Comparison of ENCODE assay signal across 23 cellular contexts in genomic region chr7:45687185-45687560, GRCh38.
DNase-seq lines count a peak whose midpoint lies in the region; ATAC-seq and TF ChIP-seq lines count a peak whose summit lies in the region.
"Had no signal": no experiment of that assay in that cellular context is flagged by ENCODE, and none has a peak within 500 bp of the region (broad histone marks: within the 10 kb centered on the region; RNA-seq: fewer than 3 reads in every experiment).

No MANE protein-coding gene starts in this region.

- H3K9me3 ChIP-seq in lung (ENCODE audit: control insufficient read depth in 2 of 2, insufficient read depth in 1 of 2, low read length in 1 of 2) = no peaks in the 10 kb centered on the region
- H3K9me3 ChIP-seq: BLaER1, SJSA1 had no signal

- no peak overlapping the region for H3K4me3 Mint-ChIP-seq in activated CD4-positive, alpha-beta memory T cell treated with anti-CD3 and anti-CD28 coated beads, Interleukin-2, amount 10 ng/mL, durations not matched to agents 7 days and 5 days
- H3K4me3 Mint-ChIP-seq in activated CD4-positive, alpha-beta memory T cell treated with anti-CD3 and anti-CD28 coated beads for 36 hours = no peak overlapping the region
- no peak overlapping the region for H3K4me3 Mint-ChIP-seq in type B pancreatic cell
- H3K4me3 Mint-ChIP-seq: CD4-positive, CD25-positive, alpha-beta regulatory T cell had no signal

- H3K27me3 Mint-ChIP-seq in activated CD4-positive, alpha-beta memory T cell treated with anti-CD3 and anti-CD28 coated beads, Interleukin-2, amount 10 ng/mL, durations not matched to agents 7 days and 5 days = no peaks in the 10 kb centered on the region
- H3K27me3 Mint-ChIP-seq in activated CD4-positive, alpha-beta memory T cell treated with anti-CD3 and anti-CD28 coated beads for 36 hours = no peaks in the 10 kb centered on the region
- no peaks in the 10 kb centered on the region for H3K27me3 Mint-ChIP-seq in type B pancreatic cell
- H3K27me3 Mint-ChIP-seq: CD4-positive, CD25-positive, alpha-beta regulatory T cell had no signal

- TF ChIP-seq CTCF in VCaP (conservative IDR thresholded peaks at IDR 0.05) = no peak
- no peak for TF ChIP-seq CTCF in lung (IDR thresholded peaks at IDR 0.05; ENCODE audit: control extremely low read depth, extremely low read depth)
- TF ChIP-seq CTCF in type B pancreatic cell (conservative IDR thresholded peaks at IDR 0.05) = no peak

- H3K4me1 ChIP-seq in lung (ENCODE audit: control insufficient read depth in 2 of 2, insufficient read depth in 2 of 2, low read length in 2 of 2) = peaks cover 0 to 5% of the 10 kb centered on the region in 2 donors
- H3K4me1 ChIP-seq: BLaER1 had no signal

- H3K27ac Mint-ChIP-seq in activated CD4-positive, alpha-beta memory T cell treated with anti-CD3 and anti-CD28 coated beads, Interleukin-2, amount 10 ng/mL, durations not matched to agents 7 days and 5 days = no peak overlapping the region
- no peak overlapping the region for H3K27ac Mint-ChIP-seq in activated CD4-positive, alpha-beta memory T cell treated with anti-CD3 and anti-CD28 coated beads for 36 hours
- no peak overlapping the region for H3K27ac Mint-ChIP-seq in type B pancreatic cell
- H3K27ac Mint-ChIP-seq: CD4-positive, CD25-positive, alpha-beta regulatory T cell had no signal

- H3K27me3 ChIP-seq in lung (ENCODE audit: control insufficient read depth, insufficient read depth) = no peaks in the 10 kb centered on the region
- H3K27me3 ChIP-seq: BLaER1, SJSA1 had no signal

- peaks cover 4% of the 10 kb centered on the region for H3K4me1 Mint-ChIP-seq in activated CD4-positive, alpha-beta memory T cell treated with anti-CD3 and anti-CD28 coated beads, Interleukin-2, amount 10 ng/mL, durations not matched to agents 7 days and 5 days
- H3K4me1 Mint-ChIP-seq in activated CD4-positive, alpha-beta memory T cell treated with anti-CD3 and anti-CD28 coated beads for 36 hours (ENCODE audit: low read depth) = no peaks in the 10 kb centered on the region
- no peaks in the 10 kb centered on the region for H3K4me1 Mint-ChIP-seq in type B pancreatic cell (ENCODE audit: unreplicated experiment)
- H3K4me1 Mint-ChIP-seq: CD4-positive, CD25-positive, alpha-beta regulatory T cell had no signal

- no peaks in the 10 kb centered on the region for H3K36me3 Mint-ChIP-seq in activated CD4-positive, alpha-beta memory T cell treated with anti-CD3 and anti-CD28 coated beads, Interleukin-2, amount 10 ng/mL, durations not matched to agents 7 days and 5 days (ENCODE audit: low read depth)
- H3K36me3 Mint-ChIP-seq in activated CD4-positive, alpha-beta memory T cell treated with anti-CD3 and anti-CD28 coated beads for 36 hours = no peaks in the 10 kb centered on the region
- no peaks in the 10 kb centered on the region for H3K36me3 Mint-ChIP-seq in type B pancreatic cell
- H3K36me3 Mint-ChIP-seq: CD4-positive, CD25-positive, alpha-beta regulatory T cell had no signal

- no peak overlapping the region for H3K4me3 ChIP-seq in lung
- H3K4me3 ChIP-seq: BLaER1, K562, SJSA1 had no signal

- WGBS in lung, 2 donors = 90 to 95% methylated on average over 3 of the region's 3 CpGs

- no peaks in the 10 kb centered on the region for H3K36me3 ChIP-seq in lung (ENCODE audit: control insufficient read depth in 2 of 2, insufficient read depth in 2 of 2, low read length in 2 of 2)
- H3K36me3 ChIP-seq: SJSA1 had no signal

- intact Hi-C loops in activated CD4-positive, alpha-beta memory T cell treated with anti-CD3 and anti-CD28 coated beads for 36 hours (cut with micrococcal nuclease) = no loop called here

- no peak for ATAC-seq in lung (ENCODE audit: insufficient read depth, low FRiP score)
- no peak for ATAC-seq in GM19463 (IDR thresholded peaks at IDR 0.05; ENCODE audit: unreplicated experiment)
- ATAC-seq: K562, PC-3 had no signal

- CTCF ChIA-PET in activated CD4-positive, alpha-beta memory T cell treated with anti-CD3 and anti-CD28 coated beads, Interleukin-2, amount 10 ng/mL, durations not matched to agents 7 days and 5 days (lab: Charles Lee) = no interaction called here
- CTCF ChIA-PET in activated CD4-positive, alpha-beta memory T cell treated with anti-CD3 and anti-CD28 coated beads for 36 hours (lab: Charles Lee) = no interaction called here

- H3K27ac ChIP-seq in VCaP = peak overlapping the region; percentile 100
- H3K27ac ChIP-seq in lung (ENCODE audit: low read depth in 1 of 2, low read length in 1 of 2) = no peak overlapping the region
- H3K27ac ChIP-seq: BLaER1, SJSA1 had no signal

- POLR2A ChIA-PET in activated CD4-positive, alpha-beta memory T cell treated with anti-CD3 and anti-CD28 coated beads, Interleukin-2, amount 10 ng/mL, durations not matched to agents 7 days and 5 days (lab: Charles Lee) = no interaction called here
- POLR2A ChIA-PET in activated CD4-positive, alpha-beta memory T cell treated with anti-CD3 and anti-CD28 coated beads for 36 hours (lab: Charles Lee) = no interaction called here

- no peaks in the 10 kb centered on the region for H3K9me3 Mint-ChIP-seq in activated CD4-positive, alpha-beta memory T cell treated with anti-CD3 and anti-CD28 coated beads, Interleukin-2, amount 10 ng/mL, durations not matched to agents 7 days and 5 days
- no peaks in the 10 kb centered on the region for H3K9me3 Mint-ChIP-seq in activated CD4-positive, alpha-beta memory T cell treated with anti-CD3 and anti-CD28 coated beads for 36 hours
- no peaks in the 10 kb centered on the region for H3K9me3 Mint-ChIP-seq in type B pancreatic cell

- peak; percentile 9 for DNase-seq in activated CD4-positive, alpha-beta memory T cell treated with anti-CD3 and anti-CD28 coated beads, Interleukin-2, amount 10 ng/mL, durations not matched to agents 7 days and 5 days
- no peak for DNase-seq in activated CD4-positive, alpha-beta memory T cell treated with anti-CD3 and anti-CD28 coated beads for 36 hours
- peak; percentile 25 for DNase-seq in lung (ENCODE audit: low spot score)
- DNase-seq in type B pancreatic cell (ENCODE audit: extremely low spot score, unreplicated experiment) = peak; percentile 47
- no peak for DNase-seq in SKM-1 treated with dmso at 0.1 percent for 144 hours (lab: John Stamatoyannopoulos, UW; ENCODE audit: unreplicated experiment)
- DNase-seq: CD4-positive, CD25-positive, alpha-beta regulatory T cell; H7; Kasumi-1; MV-4-11; NCI-H1105; NCI-H1436 treated with DMSO at 0.1 percent for 48 hours; NCI-H187 treated with DMSO at 0.1 percent for 48 hours; NCI-H2171 treated with DMSO at 0.1 percent for 48 hours; NCI-H345; NCI-H510A treated with DMSO at 0.1 percent for 48 hours; NCI-H748 treated with DMSO at 0.1 percent for 48 hours; NK-92 treated with Interleukin-12 subunit alpha and Interleukin-12 subunit beta, amount 100 ng/mL, for 24 hours; PC-3 had no signal

Comparison
In these comparisons a context has a peak if more than half of its experiments do, and no peak if none do; other contexts are left out.
1. DNase-seq: peak in activated CD4-positive, alpha-beta memory T cell treated with anti-CD3 and anti-CD28 coated beads, Interleukin-2, amount 10 ng/mL, durations not matched to agents 7 days and 5 days (single experiment), lung (single experiment) and type B pancreatic cell (single experiment); none in activated CD4-positive, alpha-beta memory T cell treated with anti-CD3 and anti-CD28 coated beads for 36 hours (single experiment) and SKM-1 treated with dmso at 0.1 percent for 144 hours (single experiment).